12 cellular contexts compared by ENCODE assay signal in the genomic region with DNA sequence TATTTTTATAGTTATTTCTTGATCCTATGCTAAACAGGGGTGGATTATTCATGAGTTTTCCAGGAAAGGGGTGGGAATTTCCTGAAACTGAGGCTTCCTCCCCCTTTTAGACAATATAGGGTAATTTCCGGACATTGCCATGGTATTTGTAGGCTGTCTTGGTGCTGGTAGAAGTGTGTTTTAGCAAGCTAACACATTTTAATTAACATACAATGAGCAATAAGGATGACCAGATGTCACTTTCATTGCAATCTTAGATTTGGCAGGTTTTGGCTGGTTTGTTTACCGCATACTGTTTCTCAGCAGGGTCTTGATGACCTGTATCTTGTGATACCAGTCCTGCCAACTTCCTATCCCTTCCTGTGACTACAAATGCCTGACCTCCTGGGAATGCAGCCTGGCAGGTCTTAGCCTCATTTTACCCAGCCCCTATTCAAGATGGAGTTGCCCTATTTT. TPM values are rescaled to one million over a fixed set of nuclear protein-coding genes. Genes with fewer than 3 reads are reported as not detected.
DNase-seq lines count a peak whose midpoint lies in the region; ATAC-seq and TF ChIP-seq lines count a peak whose summit lies in the region.
"Had no signal": no experiment of that assay in that cellular context is flagged by ENCODE, and none has a peak within 500 bp of the region (broad histone marks: within the 10 kb centered on the region; RNA-seq: fewer than 3 reads in every experiment).

No MANE protein-coding gene starts in this region.

- no peaks in the 10 kb centered on the region for H3K9me3 ChIP-seq in esophagus squamous epithelium

- peak overlapping the region in 1 of 4 donors; percentile 56 for H3K4me3 ChIP-seq in esophagus squamous epithelium

- H3K4me1 ChIP-seq in esophagus squamous epithelium, result peaks cover 27 to 69% (median 31%) of the 10 kb centered on the region in 3 donors

- TF ChIP-seq CTCF in esophagus squamous epithelium (IDR thresholded peaks at IDR 0.05) (no peak), osteocyte (IDR thresholded peaks at IDR 0.05) (no peak)

- no peaks in the 10 kb centered on the region for H3K9me3 Mint-ChIP-seq in osteocyte (ENCODE audit: unreplicated experiment)

- H3K36me3 Mint-ChIP-seq in osteocyte (ENCODE audit: unreplicated experiment), result peaks cover 7% of the 10 kb centered on the region

- no peak overlapping the region for H3K4me3 Mint-ChIP-seq in osteocyte (ENCODE audit: unreplicated experiment)

- TF ChIP-seq POLR2A in esophagus squamous epithelium (IDR thresholded peaks at IDR 0.05), result no peak

- peak overlapping the region; percentile 75 to 91 (median 88) for H3K27ac ChIP-seq in esophagus squamous epithelium

- peak overlapping the region; percentile 87 for H3K27ac Mint-ChIP-seq in osteocyte (ENCODE audit: unreplicated experiment)

- 23 to 33% methylated on average over 2 of the region's 2 CpGs for WGBS in esophagus squamous epithelium, 2 donors

- ATAC-seq in GM18858 (IDR thresholded peaks at IDR 0.05; ENCODE audit: unreplicated experiment), result no peak

- no peaks in the 10 kb centered on the region for H3K27me3 ChIP-seq in esophagus squamous epithelium

- in situ Hi-C loops in SK-MEL-5 (cut with HindIII; ENCODE audit: low pct_unique_long_range_greater_than_20kb, low sequenced_read_pairs), result loop anchor here (25.0 kb wide), 1 partner anchor 127 kb away; a partner anchor contains a TSS

- intact Hi-C loops in esophagus squamous epithelium (cut with DNase I), result no loop called here

- no peaks in the 10 kb centered on the region for H3K36me3 ChIP-seq in esophagus squamous epithelium

- H3K27me3 Mint-ChIP-seq in osteocyte (ENCODE audit: unreplicated experiment), result no peaks in the 10 kb centered on the region

- peaks cover 34% of the 10 kb centered on the region for H3K4me1 Mint-ChIP-seq in osteocyte (ENCODE audit: unreplicated experiment)

- DNase-seq in ELF-1 (ENCODE audit: low read depth, low spot score), result peak; percentile 51
- DNase-seq in SK-MEL-5 (ENCODE audit: low read depth, low spot score), result peak; percentile 40
- DNase-seq in esophagus squamous epithelium (lab: John Stamatoyannopoulos, UW), result no peak
- DNase-seq in osteocyte (ENCODE audit: extremely low spot score, unreplicated experiment), result no peak
- no peak for DNase-seq in NCI-H2196 treated with DMSO at 0.1 percent for 48 hours (lab: John Stamatoyannopoulos, UW; ENCODE audit: unreplicated experiment)
- DNase-seq in AG20443 (ENCODE audit: low spot score), result no peak
- DNase-seq in LoVo (ENCODE audit: low spot score), result no peak
- DNase-seq: activated CD4-positive, alpha-beta T cell treated with anti-CD3 and anti-CD28 coated beads for 1 hour; DND-41; stimulated activated CD4-positive, alpha-beta T cell treated with anti-CD3 and anti-CD28 coated beads, Interleukin-4, amount 100 ng/mL, for 4 hours had no signal

RNA-seq across cellular contexts. Expression of a gene that starts 1.0 kb away (rescaled TPM):
- 5.9 and 7.6 TPM in 2 replicates for total RNA-seq in SK-MEL-5 (2014; rRNA removed; shearing (Covaris generic))
- polyA plus RNA-seq in SK-MEL-5 (2015; cell fraction: cytosol; rRNA removed), result 14.7 and 17.1 TPM in 2 replicates
- polyA plus RNA-seq in SK-MEL-5 (2015; cell fraction: nucleus; rRNA removed), result 41.9 and 49.4 TPM in 2 replicates
- 1 to 10 TPM; 1.1 to 1.7 (median 1.4) TPM for total RNA-seq in esophagus squamous epithelium
- total RNA-seq in osteocyte, result 36.4 and 36.5 TPM in 2 replicates

RNA-seq across cellular contexts. Expression of a gene that starts 23.2 kb away (rescaled TPM):
- not detected in 2 replicates for total RNA-seq in SK-MEL-5 (2014; rRNA removed; shearing (Covaris generic))
- polyA plus RNA-seq in SK-MEL-5 (2015; cell fraction: cytosol; rRNA removed), result not detected in 2 replicates
- polyA plus RNA-seq in SK-MEL-5 (2015; cell fraction: nucleus; rRNA removed), result not detected in 2 replicates
- total RNA-seq in esophagus squamous epithelium (not detected), osteocyte (not detected in 2 replicates)
- total RNA-seq: kidney epithelial cell had no signal

RNA-seq across cellular contexts. Expression of a gene that starts 39.3 kb away (rescaled TPM):
- 0.03 TPM in 1 of 2 replicates, not detected in the other for total RNA-seq in SK-MEL-5 (2014; rRNA removed; shearing (Covaris generic))
- polyA plus RNA-seq in SK-MEL-5 (2015; cell fraction: cytosol; rRNA removed), result 0.33 and 0.82 TPM in 2 replicates
- polyA plus RNA-seq in SK-MEL-5 (2015; cell fraction: nucleus; rRNA removed), result 0.39 TPM in 1 of 2 replicates, not detected in the other
- 1 to 10 TPM; 1.6 to 6.5 (median 2.3) TPM for total RNA-seq in esophagus squamous epithelium
- total RNA-seq in osteocyte, result 0.10 TPM in 1 of 2 replicates, not detected in the other

RNA-seq across cellular contexts. Expression of a gene that starts 55.0 kb away (rescaled TPM):
- not detected in 2 replicates for total RNA-seq in SK-MEL-5 (2014; rRNA removed; shearing (Covaris generic))
- polyA plus RNA-seq in SK-MEL-5 (2015; cell fraction: cytosol; rRNA removed), result 0.14 TPM in 1 of 2 replicates, not detected in the other
- polyA plus RNA-seq in SK-MEL-5 (2015; cell fraction: nucleus; rRNA removed), result not detected in 2 replicates
- total RNA-seq in esophagus squamous epithelium (10 to 100 TPM; 17.3 to 27.1 (median 19.6) TPM), osteocyte (not detected in 2 replicates)

Comparison
In these comparisons a context has a peak if more than half of its experiments do, and no peak if none do; other contexts are left out.
1. DNase-seq: peak in ELF-1 (single experiment) and SK-MEL-5 (single experiment); none in esophagus squamous epithelium (single experiment), osteocyte (single experiment), NCI-H2196 treated with DMSO at 0.1 percent for 48 hours (single experiment), AG20443 (single experiment) and LoVo (single experiment).